In genomic region chr17:62666801-62667591, GRCh38 we compare ENCODE assay signal across 24 cellular contexts. TPM values are rescaled to one million over a fixed set of nuclear protein-coding genes. Genes with fewer than 3 reads are reported as not detected.
DNase-seq lines count a peak whose midpoint lies in the region; ATAC-seq and TF ChIP-seq lines count a peak whose summit lies in the region.
"Had no signal": no experiment of that assay in that cellular context is flagged by ENCODE, and none has a peak within 500 bp of the region (broad histone marks: within the 10 kb centered on the region; RNA-seq: fewer than 3 reads in every experiment).

No MANE protein-coding gene starts in this region.

- intact Hi-C loops in lower lobe of right lung (cut with DNase I) (no loop called here), upper lobe of right lung (cut with DNase I) (no loop called here)

- WGBS in SK-N-SH (ENCODE audit: low lambda C conversion rate) = 96% methylated on average over 35 of the region's 40 CpGs

- H3K27me3 ChIP-seq in SK-N-SH (ENCODE audit: insufficient read depth) (no peaks in the 10 kb centered on the region), lower lobe of right lung (ENCODE audit: low read depth) (no peaks in the 10 kb centered on the region), upper lobe of right lung (no peaks in the 10 kb centered on the region)
- H3K27me3 ChIP-seq: BLaER1 treated with 17β-estradiol and CSF1 and Interleukin-3, amounts not matched to agents 10 nM and 100 nM had no signal

- no peaks in the 10 kb centered on the region for H3K9me3 ChIP-seq in SK-N-SH
- no peaks in the 10 kb centered on the region for H3K9me3 ChIP-seq in lower lobe of right lung
- H3K9me3 ChIP-seq in upper lobe of right lung = no peaks in the 10 kb centered on the region
- H3K9me3 ChIP-seq: BLaER1 treated with 17β-estradiol and CSF1 and Interleukin-3, amounts not matched to agents 10 nM and 100 nM; Caco-2 had no signal

- H3F3A ChIP-seq in SK-N-SH (replicated peaks; ENCODE audit: insufficient read depth) = peaks cover 16% of the 10 kb centered on the region

- peak; percentile 47 for DNase-seq in SK-N-SH
- DNase-seq in WTC11 (ENCODE audit: low spot score) = peak; percentile 8
- peak; percentile 47 for DNase-seq in lower lobe of right lung
- peak; percentile 61 for DNase-seq in upper lobe of right lung
- DNase-seq in activated CD4-positive, alpha-beta T cell treated with anti-CD3 and anti-CD28 coated beads, Interleukin-2, amount 50 U/mL, for 48 hours = no peak
- no peak for DNase-seq in NCI-H1417 treated with DMSO at 0.1 percent for 48 hours (lab: John Stamatoyannopoulos, UW)
- DNase-seq in epidermal melanocyte (ENCODE audit: insufficient read length, low spot score) = no peak
- DNase-seq: Caco-2; CD4-positive, alpha-beta memory T cell; DMS153; Karpas-422; MV-4-11; NCI-H1105 treated with DMSO at 0.1 percent for 48 hours; NCI-H1694; NCI-H2081 treated with DMSO at 0.1 percent for 48 hours; NCI-H2171 treated with DMSO at 0.1 percent for 48 hours; NCI-H524 treated with DMSO at 0.1 percent for 48 hours; OCI-M1; SHP77 treated with DMSO at 0.1 percent for 48 hours had no signal

- no peaks in the 10 kb centered on the region for H3K9me2 ChIP-seq in SK-N-SH

- peaks cover 64% of the 10 kb centered on the region for H3K79me2 ChIP-seq in SK-N-SH (ENCODE audit: insufficient read depth)

- peaks cover 41 to 54% of the 10 kb centered on the region in 2 experiments for H3K36me3 ChIP-seq in SK-N-SH (replicated peaks in 1 of 2; ENCODE audit: control insufficient read depth in 1 of 2, insufficient read depth in 2 of 2, low read length in 1 of 2)
- H3K36me3 ChIP-seq in lower lobe of right lung = peaks cover 28% of the 10 kb centered on the region
- peaks cover 13% of the 10 kb centered on the region for H3K36me3 ChIP-seq in upper lobe of right lung

- no peak for TF ChIP-seq RAD21 in SK-N-SH (IDR thresholded peaks at IDR 0.05; ENCODE audit: low read length)

- H3K9me3 Mint-ChIP-seq in WTC11 = no peaks in the 10 kb centered on the region
- H3K9me3 Mint-ChIP-seq: CD4-positive, alpha-beta memory T cell; GM23338 had no signal

- H3K4me3 ChIP-seq in SK-N-SH (ENCODE audit: low read depth in 2 of 2, low read length in 1 of 2) = no peak overlapping the region
- H3K4me3 ChIP-seq in lower lobe of right lung = no peak overlapping the region
- no peak overlapping the region for H3K4me3 ChIP-seq in upper lobe of right lung
- H3K4me3 ChIP-seq: BLaER1 treated with 17β-estradiol and CSF1 and Interleukin-3, amounts not matched to agents 10 nM and 100 nM; GM23338; SK-N-MC had no signal

- H3K4me1 ChIP-seq in SK-N-SH (ENCODE audit: control insufficient read depth in 1 of 2, insufficient read depth in 2 of 2, low read depth in 1 of 2, low read length in 1 of 2) (peaks cover 0 to 16% of the 10 kb centered on the region in 2 experiments; a peak in 1 of 4 replicates), lower lobe of right lung (no peaks in the 10 kb centered on the region), upper lobe of right lung (no peaks in the 10 kb centered on the region)
- H3K4me1 ChIP-seq: Caco-2 had no signal

- TF ChIP-seq EP300 in SK-N-SH (IDR thresholded peaks at IDR 0.05; ENCODE audit: borderline replicate concordance in 1 of 2, low read depth in 1 of 2, low read length in 1 of 2) = no peak

- ATAC-seq in SK-N-SH treated with all-trans-retinoic acid at 6 μM for 48 hours (no peak), WTC11 (no peak), lower lobe of right lung (no peak), upper lobe of right lung (no peak)

- H3K9ac ChIP-seq in SK-N-SH = no peak overlapping the region
- H3K9ac ChIP-seq: BLaER1 treated with 17β-estradiol and CSF1 and Interleukin-3, amounts not matched to agents 10 nM and 100 nM had no signal

- CTCF ChIA-PET in SK-N-SH (lab: Yijun Ruan, JAX) = interaction anchor here (1.9 kb wide), 1 partner anchor 10 kb away, joined by 4 read pairs; no protein-coding TSS in a partner anchor
- CTCF ChIA-PET in WTC11 (lab: Charles Lee) = interaction anchor here (0.8 kb wide), 1 partner anchor 26 kb away, joined by 4 read pairs; no protein-coding TSS in a partner anchor

- TF ChIP-seq CTCF in SK-N-SH (IDR thresholded peaks at IDR 0.05) = no peak
- no peak for TF ChIP-seq CTCF in WTC11 (IDR thresholded peaks at IDR 0.05)
- TF ChIP-seq CTCF in lower lobe of right lung (IDR thresholded peaks at IDR 0.05) = no peak
- TF ChIP-seq CTCF in upper lobe of right lung (IDR thresholded peaks at IDR 0.05) = no peak

- no peak overlapping the region for H3K27ac Mint-ChIP-seq in WTC11
- H3K27ac Mint-ChIP-seq: CD4-positive, alpha-beta memory T cell; GM23338 had no signal

- no peak overlapping the region for H2AFZ ChIP-seq in SK-N-SH (ENCODE audit: low read depth)
- H2AFZ ChIP-seq: GM23338 had no signal

- H3K27ac ChIP-seq in SK-N-SH (ENCODE audit: low read depth in 2 of 2, low read length in 1 of 2) (no peak overlapping the region), lower lobe of right lung (no peak overlapping the region), upper lobe of right lung (no peak overlapping the region)
- H3K27ac ChIP-seq: 22Rv1; BLaER1 treated with 17β-estradiol and CSF1 and Interleukin-3, amounts not matched to agents 10 nM and 100 nM; SK-N-MC had no signal

- H3K4me2 ChIP-seq in SK-N-SH = no peak overlapping the region
- H3K4me2 ChIP-seq: BLaER1 treated with 17β-estradiol and CSF1 and Interleukin-3, amounts not matched to agents 10 nM and 100 nM; GM23338 had no signal

- POLR2A ChIA-PET in SK-N-SH (lab: Yijun Ruan, JAX) = no interaction called here
- POLR2A ChIA-PET in WTC11 (lab: Charles Lee) = interaction anchor here (0.7 kb wide), 1 partner anchor 95 kb away, joined by 3 read pairs; no protein-coding TSS in a partner anchor

- H3K4me3 Mint-ChIP-seq in WTC11 = no peak overlapping the region
- H3K4me3 Mint-ChIP-seq: CD4-positive, alpha-beta memory T cell; GM23338 had no signal

- H4K20me1 ChIP-seq in SK-N-SH (ENCODE audit: insufficient read depth) = peaks cover 44% of the 10 kb centered on the region

- peaks cover 11% of the 10 kb centered on the region for H3K4me1 Mint-ChIP-seq in WTC11

- H3K27me3 Mint-ChIP-seq in WTC11 (ENCODE audit: low read depth) = no peaks in the 10 kb centered on the region
- H3K27me3 Mint-ChIP-seq: CD4-positive, alpha-beta memory T cell had no signal

- H3K36me3 Mint-ChIP-seq in WTC11 = no peaks in the 10 kb centered on the region

TF ChIP-seq in SK-N-SH, 30 proteins besides CTCF, POLR2A, EP300 and RAD21 (continues in another document):
- no peak for TF ChIP-seq NRF1 (IDR thresholded peaks at IDR 0.05; ENCODE audit: low read depth, low read length)
- no peak for TF ChIP-seq SMC3 (IDR thresholded peaks at IDR 0.05; ENCODE audit: low read depth, low read length)
- no peak for TF ChIP-seq USF2 (IDR thresholded peaks at IDR 0.05; ENCODE audit: borderline replicate concordance, low read depth, low read length)
- TF ChIP-seq TCF12 (IDR thresholded peaks at IDR 0.05) = no peak
- TF ChIP-seq JUND (IDR thresholded peaks at IDR 0.05) = no peak
- no peak for TF ChIP-seq FOXJ3 (CRISPR knock-in tag; IDR thresholded peaks at IDR 0.05)

TF ChIP-seq in SK-N-SH treated with all-trans-retinoic acid at 6 μM for 48 hours, 23 proteins besides CTCF, POLR2A, EP300 and RAD21 (continues in another document):
- TF ChIP-seq ZNF565 (CRISPR knock-in tag; conservative IDR thresholded peaks at IDR 0.05; ENCODE audit: low read depth) (no peak), ARNTL (CRISPR knock-in tag; IDR thresholded peaks at IDR 0.05; ENCODE audit: borderline replicate concordance, low read depth) (no peak), POU6F1 (CRISPR knock-in tag; IDR thresholded peaks at IDR 0.05; ENCODE audit: borderline replicate concordance, low read depth) (no peak)

TF ChIP-seq in WTC11, 78 proteins besides CTCF, POLR2A, EP300 and RAD21 (continues in another document):
- no peak for TF ChIP-seq ZNF671 (CRISPR knock-in tag; IDR thresholded peaks at IDR 0.05)
- no peak for TF ChIP-seq ETV6 (CRISPR knock-in tag; IDR thresholded peaks at IDR 0.05)
- TF ChIP-seq OVOL2 (CRISPR knock-in tag; IDR thresholded peaks at IDR 0.05; ENCODE audit: borderline replicate concordance) = no peak
- TF ChIP-seq GTF2I (CRISPR knock-in tag; conservative IDR thresholded peaks at IDR 0.05) = no peak
- no peak for TF ChIP-seq SOX15 (CRISPR knock-in tag; IDR thresholded peaks at IDR 0.05)
- TF ChIP-seq ZBTB43 (CRISPR knock-in tag; IDR thresholded peaks at IDR 0.05) = no peak
- no peak for TF ChIP-seq ZNF512 (CRISPR knock-in tag; IDR thresholded peaks at IDR 0.05; ENCODE audit: borderline replicate concordance)

RNA-seq across cellular contexts. Expression of gene MRC2, which starts 39.5 kb away (rescaled TPM):
- polyA plus RNA-seq in SK-N-SH (2012; rRNA removed) = 112 and 213 TPM in 2 replicates
- 61.2 and 111 TPM in 2 replicates for polyA plus RNA-seq in SK-N-SH (2012; cell fraction: cytosol; rRNA removed)
- 352 and 390 TPM in 2 replicates for polyA plus RNA-seq in SK-N-SH (2012; cell fraction: nucleus; rRNA removed)
- 30.3 to 35.3 TPM (median 32.5 TPM) in 3 replicates for total RNA-seq in WTC11 (2021)
- total RNA-seq in lower lobe of right lung = 91.2 TPM
- total RNA-seq in upper lobe of right lung = 127 TPM

Comparison
In these comparisons a context has a peak if more than half of its experiments do, and no peak if none do; other contexts are left out.
1. DNase-seq: peak in SK-N-SH (single experiment), WTC11 (single experiment), lower lobe of right lung (single experiment) and upper lobe of right lung (single experiment); none in activated CD4-positive, alpha-beta T cell treated with anti-CD3 and anti-CD28 coated beads, Interleukin-2, amount 50 U/mL, for 48 hours (0 of 2), NCI-H1417 treated with DMSO at 0.1 percent for 48 hours (single experiment) and epidermal melanocyte (single experiment).